In genomic region chr9:134820901-134821300, GRCh38 we compare ENCODE assay signal across 19 cellular contexts. TPM values are rescaled to one million over a fixed set of nuclear protein-coding genes. Genes with fewer than 3 reads are reported as not detected.
A peak's percentile ranks its signal among the peaks of the same experiment; 100 is the strongest.
DNase-seq lines count a peak whose midpoint lies in the region; ATAC-seq and TF ChIP-seq lines count a peak whose summit lies in the region.
"Had no signal": no experiment of that assay in that cellular context is flagged by ENCODE, and none has a peak within 500 bp of the region (broad histone marks: within the 10 kb centered on the region; RNA-seq: fewer than 3 reads in every experiment).

No MANE protein-coding gene starts in this region.

- no peaks in the 10 kb centered on the region for H3K27me3 Mint-ChIP-seq in mesothelial cell of epicardium (ENCODE audit: low read depth)
- H3K27me3 Mint-ChIP-seq in activated T-helper 1 cell treated with anti-CD3 and anti-CD28 coated beads, Interleukin-12 subunit alpha, Interleukin-12 subunit beta, Interleukin-2, Interleukin-4 antibody, amounts not matched to agents 30 ng/mL and 10 ng/mL and 1 ng/mL, durations not matched to agents 14 hours and 24 hours and 36 hours (ENCODE audit: insufficient read depth): no peaks in the 10 kb centered on the region
- H3K27me3 Mint-ChIP-seq: CD4-positive, CD25-positive, alpha-beta regulatory T cell; IgD-negative memory B cell had no signal

- H3K4me3 ChIP-seq in BLaER1: no peak overlapping the region
- no peak overlapping the region for H3K4me3 ChIP-seq in IMR-90 (ENCODE audit: insufficient read depth, low read depth, low read length)
- H3K4me3 ChIP-seq in smooth muscle cell: no peak overlapping the region
- H3K4me3 ChIP-seq in MM.1S (ENCODE audit: low read length): no peak overlapping the region
- H3K4me3 ChIP-seq: GM23248 had no signal

- peaks cover 35% of the 10 kb centered on the region for H3K79me2 ChIP-seq in smooth muscle cell (ENCODE audit: low read depth)
- no peaks in the 10 kb centered on the region for H3K79me2 ChIP-seq in MM.1S (ENCODE audit: low read length)

- CTCF ChIA-PET in IMR-90 (lab: Yijun Ruan, JAX): no interaction called here

- peaks cover 18% of the 10 kb centered on the region for H3K9me1 ChIP-seq in IMR-90 (ENCODE audit: insufficient read depth, low read length)

- H3K36me3 ChIP-seq in BLaER1: peaks cover 97% of the 10 kb centered on the region
- peaks cover 97% of the 10 kb centered on the region for H3K36me3 ChIP-seq in IMR-90 (ENCODE audit: control insufficient read depth, insufficient read depth, low read length)
- peaks cover 4% of the 10 kb centered on the region for H3K36me3 ChIP-seq in smooth muscle cell (ENCODE audit: low read depth)
- no peaks in the 10 kb centered on the region for H3K36me3 ChIP-seq in MM.1S (replicated peaks; ENCODE audit: insufficient read depth, low read length)

- WGBS in IMR-90 (ENCODE audit: extremely low coverage in 2 of 2, insufficient read length in 1 of 2), 2 experiments: no CpG with 5 or more reads among the region's 13 CpGs
- 96% methylated on average over 13 of the region's 13 CpGs for WGBS in smooth muscle cell (ENCODE audit: low lambda C conversion rate)

- H2AFZ ChIP-seq in IMR-90 (replicated peaks; ENCODE audit: low read length, poor library complexity) (no peak overlapping the region), smooth muscle cell (ENCODE audit: low read depth) (no peak overlapping the region), MM.1S (ENCODE audit: low read length) (no peak overlapping the region)
- H2AFZ ChIP-seq: GM23248 had no signal

- H3K14ac ChIP-seq in IMR-90 (replicated peaks; ENCODE audit: low read depth, low read length): no peak overlapping the region

- H3F3A ChIP-seq in smooth muscle cell (ENCODE audit: low read depth) (peaks cover 88% of the 10 kb centered on the region), MM.1S (ENCODE audit: insufficient read depth, low read length) (no peaks in the 10 kb centered on the region)

- no peak overlapping the region for H3K56ac ChIP-seq in IMR-90 (ENCODE audit: extremely low read depth, insufficient read depth, low read length)

- TF ChIP-seq CTCF in IMR-90 (conservative IDR thresholded peaks at IDR 0.05; ENCODE audit: low read depth, low read length): no peak
- TF ChIP-seq CTCF in mesothelial cell of epicardium (IDR thresholded peaks at IDR 0.05; ENCODE audit: unreplicated experiment): no peak
- no peak for TF ChIP-seq CTCF in smooth muscle cell (IDR thresholded peaks at IDR 0.05; ENCODE audit: borderline replicate concordance, insufficient read depth, poor library complexity, severe bottlenecking)
- TF ChIP-seq CTCF in MM.1S (IDR thresholded peaks at IDR 0.05; ENCODE audit: low read length): no peak

- peaks cover 33% of the 10 kb centered on the region for H3K36me3 Mint-ChIP-seq in mesothelial cell of epicardium
- no peaks in the 10 kb centered on the region for H3K36me3 Mint-ChIP-seq in activated T-helper 1 cell treated with anti-CD3 and anti-CD28 coated beads, Interleukin-12 subunit alpha, Interleukin-12 subunit beta, Interleukin-2, Interleukin-4 antibody, amounts not matched to agents 30 ng/mL and 10 ng/mL and 1 ng/mL, durations not matched to agents 14 hours and 24 hours and 36 hours (ENCODE audit: low read depth)
- H3K36me3 Mint-ChIP-seq: CD4-positive, CD25-positive, alpha-beta regulatory T cell; CD8-positive, alpha-beta memory T cell; IgD-negative memory B cell had no signal

- H3K9ac ChIP-seq in BLaER1 (no peak overlapping the region), IMR-90 (ENCODE audit: low read depth, low read length) (no peak overlapping the region), smooth muscle cell (ENCODE audit: low read depth) (no peak overlapping the region), MM.1S (ENCODE audit: low read length) (no peak overlapping the region)
- H3K9ac ChIP-seq: GM23248 had no signal

- in situ Hi-C loops in IMR-90 (cut with MboI; ENCODE audit: low sequenced_read_pairs): no loop called here

- H2BK15ac ChIP-seq in IMR-90 (ENCODE audit: low read depth, low read length): no peak overlapping the region

- no peaks in the 10 kb centered on the region for H3K9me2 ChIP-seq in MM.1S (replicated peaks; ENCODE audit: insufficient read depth, low read length)

- H3K18ac ChIP-seq in IMR-90 (ENCODE audit: low read depth, low read length): no peak overlapping the region

- peaks cover 4 to 86% of the 10 kb centered on the region in 2 experiments for H3K79me1 ChIP-seq in IMR-90 (ENCODE audit: low read depth in 1 of 2, low read length in 2 of 2)

- dilution Hi-C loops in IMR-90 (cut with HindIII; ENCODE audit: low sequenced_read_pairs, unreplicated experiment): no loop called here

- H3K27ac ChIP-seq in BLaER1 (no peak overlapping the region), IMR-90 (ENCODE audit: insufficient read depth, low read length) (peak overlapping the region; percentile 46; the same call in 1 of the 2 replicates), smooth muscle cell (ENCODE audit: low read depth) (peak overlapping the region; percentile 43), MM.1S (ENCODE audit: low read length) (no peak overlapping the region)
- H3K27ac ChIP-seq: GM23248, HL-60 had no signal

- DNase-seq in IMR-90 (no peak), mesothelial cell of epicardium (ENCODE audit: low spot score in 2 of 2, unreplicated experiment in 2 of 2) (no peak), smooth muscle cell (lab: John Stamatoyannopoulos, UW; ENCODE audit: unreplicated experiment) (no peak), MM.1S (no peak), NCI-H526 treated with DMSO at 0.1 percent for 48 hours (lab: John Stamatoyannopoulos, UW) (no peak)
- DNase-seq in activated T-helper 1 cell treated with anti-CD3 and anti-CD28 coated beads, Interleukin-12 subunit alpha, Interleukin-12 subunit beta, Interleukin-2, Interleukin-4 antibody, amounts not matched to agents 30 ng/mL and 10 ng/mL and 1 ng/mL, durations not matched to agents 14 hours and 24 hours and 36 hours (ENCODE audit: low spot score): no peak
- DNase-seq: 8988T; C1 segment of cervical spinal cord; Caco-2; CD4-positive, CD25-positive, alpha-beta regulatory T cell; CD8-positive, alpha-beta memory T cell; GM23248; HCEC 1CT had no signal

- peak overlapping the region; percentile 13; the same call in 1 of the 2 replicates for H4K5ac ChIP-seq in IMR-90 (ENCODE audit: low read depth, low read length)

- no peak overlapping the region for H3K4me3 Mint-ChIP-seq in mesothelial cell of epicardium
- H3K4me3 Mint-ChIP-seq in activated T-helper 1 cell treated with anti-CD3 and anti-CD28 coated beads, Interleukin-12 subunit alpha, Interleukin-12 subunit beta, Interleukin-2, Interleukin-4 antibody, amounts not matched to agents 30 ng/mL and 10 ng/mL and 1 ng/mL, durations not matched to agents 14 hours and 24 hours and 36 hours: no peak overlapping the region
- H3K4me3 Mint-ChIP-seq: CD4-positive, CD25-positive, alpha-beta regulatory T cell; CD8-positive, alpha-beta memory T cell; IgD-negative memory B cell had no signal

- H3K23ac ChIP-seq in IMR-90 (ENCODE audit: low read depth, low read length): no peak overlapping the region

- H3K27ac Mint-ChIP-seq in mesothelial cell of epicardium: peak overlapping the region; percentile 39
- H3K27ac Mint-ChIP-seq in activated T-helper 1 cell treated with anti-CD3 and anti-CD28 coated beads, Interleukin-12 subunit alpha, Interleukin-12 subunit beta, Interleukin-2, Interleukin-4 antibody, amounts not matched to agents 30 ng/mL and 10 ng/mL and 1 ng/mL, durations not matched to agents 14 hours and 24 hours and 36 hours: no peak overlapping the region
- H3K27ac Mint-ChIP-seq: CD4-positive, CD25-positive, alpha-beta regulatory T cell; CD8-positive, alpha-beta memory T cell; IgD-negative memory B cell had no signal

- H4K91ac ChIP-seq in IMR-90 (ENCODE audit: insufficient read depth, low read depth, low read length): no peak overlapping the region

- intact Hi-C loops in IMR-90 (cut with micrococcal nuclease): no loop called here
- intact Hi-C loops in activated T-helper 1 cell treated with anti-CD3 and anti-CD28 coated beads, Interleukin-12 subunit alpha, Interleukin-12 subunit beta, Interleukin-2, Interleukin-4 antibody, amounts not matched to agents 30 ng/mL and 10 ng/mL and 1 ng/mL, durations not matched to agents 14 hours and 24 hours and 36 hours (cut with micrococcal nuclease): no loop called here

- no TSS peak for BruUV-seq in IMR-90 (replicated peaks; lab: Mats Ljungman, UMichigan)

- POLR2A ChIA-PET in IMR-90 (lab: Charles Lee; ENCODE audit: unreplicated experiment): no interaction called here

- H3K9me3 Mint-ChIP-seq in mesothelial cell of epicardium: no peaks in the 10 kb centered on the region
- H3K9me3 Mint-ChIP-seq in activated T-helper 1 cell treated with anti-CD3 and anti-CD28 coated beads, Interleukin-12 subunit alpha, Interleukin-12 subunit beta, Interleukin-2, Interleukin-4 antibody, amounts not matched to agents 30 ng/mL and 10 ng/mL and 1 ng/mL, durations not matched to agents 14 hours and 24 hours and 36 hours: no peaks in the 10 kb centered on the region
- H3K9me3 Mint-ChIP-seq: CD8-positive, alpha-beta memory T cell; IgD-negative memory B cell had no signal

- no peak overlapping the region for H2BK20ac ChIP-seq in IMR-90 (ENCODE audit: low read depth, low read length)

- H4K20me1 ChIP-seq in BLaER1 (peaks cover 48% of the 10 kb centered on the region; the same call in 1 of the 2 replicates), IMR-90 (ENCODE audit: insufficient read depth, low read length) (peaks cover 13% of the 10 kb centered on the region), smooth muscle cell (ENCODE audit: low read depth) (peaks cover 100% of the 10 kb centered on the region), MM.1S (ENCODE audit: insufficient read depth, low read length) (no peaks in the 10 kb centered on the region)

- no peak overlapping the region; the same call in 1 of the 2 replicates for H3K4ac ChIP-seq in IMR-90 (ENCODE audit: low read depth, low read length)

- no peaks in the 10 kb centered on the region for H3K4me1 Mint-ChIP-seq in mesothelial cell of epicardium
- H3K4me1 Mint-ChIP-seq in activated T-helper 1 cell treated with anti-CD3 and anti-CD28 coated beads, Interleukin-12 subunit alpha, Interleukin-12 subunit beta, Interleukin-2, Interleukin-4 antibody, amounts not matched to agents 30 ng/mL and 10 ng/mL and 1 ng/mL, durations not matched to agents 14 hours and 24 hours and 36 hours (ENCODE audit: low read depth): no peaks in the 10 kb centered on the region
- H3K4me1 Mint-ChIP-seq: CD4-positive, CD25-positive, alpha-beta regulatory T cell; CD8-positive, alpha-beta memory T cell had no signal

- no peak overlapping the region for H2BK120ac ChIP-seq in IMR-90 (ENCODE audit: low read depth, low read length)

- H3K9me3 ChIP-seq in BLaER1: no peaks in the 10 kb centered on the region
- no peaks in the 10 kb centered on the region for H3K9me3 ChIP-seq in IMR-90 (ENCODE audit: control insufficient read depth, insufficient read depth, low read length)
- no peaks in the 10 kb centered on the region for H3K9me3 ChIP-seq in smooth muscle cell (replicated peaks; ENCODE audit: low read depth)
- H3K9me3 ChIP-seq in MM.1S (replicated peaks; ENCODE audit: insufficient read depth, low read length): no peaks in the 10 kb centered on the region
- H3K9me3 ChIP-seq: Caco-2 had no signal

- ATAC-seq in IMR-90 (ENCODE audit: low read depth): no peak

- no peak overlapping the region for H2AK9ac ChIP-seq in IMR-90 (replicated peaks; ENCODE audit: low read depth, low read length, poor library complexity)

- H3K4me1 ChIP-seq in BLaER1 (peaks cover 30% of the 10 kb centered on the region), IMR-90 (ENCODE audit: control insufficient read depth, insufficient read depth, low read length) (no peaks in the 10 kb centered on the region), smooth muscle cell (ENCODE audit: low read depth) (no peaks in the 10 kb centered on the region), MM.1S (ENCODE audit: low read length) (no peaks in the 10 kb centered on the region)
- H3K4me1 ChIP-seq: Caco-2 had no signal

- no peak overlapping the region for H4K8ac ChIP-seq in IMR-90 (ENCODE audit: low read depth in 2 of 2, low read length in 2 of 2)

- peak overlapping the region; percentile 55 for H2BK5ac ChIP-seq in IMR-90 (ENCODE audit: low read depth, low read length, poor library complexity, severe bottlenecking)

- no peak for TF ChIP-seq POLR2A in IMR-90 (IDR thresholded peaks at IDR 0.05; ENCODE audit: low read depth, low read length)

- no peaks in the 10 kb centered on the region for H3K27me3 ChIP-seq in BLaER1
- H3K27me3 ChIP-seq in IMR-90 (ENCODE audit: control insufficient read depth, insufficient read depth, low read length): no peaks in the 10 kb centered on the region
- no peaks in the 10 kb centered on the region for H3K27me3 ChIP-seq in smooth muscle cell (ENCODE audit: low read depth)
- peaks cover 99% of the 10 kb centered on the region for H3K27me3 ChIP-seq in MM.1S (replicated peaks; ENCODE audit: insufficient read depth, low read length)

- no peak for TF ChIP-seq RAD21 in IMR-90 (IDR thresholded peaks at IDR 0.05; ENCODE audit: low read length)

- peak overlapping the region; percentile 52; the same call in 1 of the 2 replicates for H2AK5ac ChIP-seq in IMR-90 (ENCODE audit: low read depth, low read length)

- H3K4me2 ChIP-seq in BLaER1 (peak overlapping the region; percentile 57; the same call in 1 of the 2 replicates), IMR-90 (ENCODE audit: low read depth, low read length) (no peak overlapping the region), smooth muscle cell (no peak overlapping the region), MM.1S (ENCODE audit: low read depth, low read length) (no peak overlapping the region)

RNA-seq across cellular contexts. Expression of gene FCN2, which starts 59.7 kb away (rescaled TPM):
- not detected in 2 replicates for total RNA-seq in IMR-90 (2012; rRNA removed)
- polyA plus RNA-seq in IMR-90 (2012; rRNA removed): not detected in 2 replicates
- polyA plus RNA-seq in IMR-90 (2012; cell fraction: cytosol; rRNA removed): not detected in 2 replicates
- polyA plus RNA-seq in IMR-90 (2012; cell fraction: nucleus; rRNA removed; ENCODE audit: low replicate concordance): not detected in 2 replicates
- not detected in 3 replicates for total RNA-seq in mesothelial cell of epicardium
- total RNA-seq in smooth muscle cell: not detected in 2 replicates
- polyA plus RNA-seq in smooth muscle cell: not detected in 2 replicates
- not detected in 2 replicates for total RNA-seq in activated T-helper 1 cell treated with anti-CD3 and anti-CD28 coated beads, Interleukin-12 subunit alpha, Interleukin-12 subunit beta, Interleukin-2, Interleukin-4 antibody, amounts not matched to agents 30 ng/mL and 10 ng/mL and 1 ng/mL, durations not matched to agents 14 hours and 24 hours and 36 hours
- total RNA-seq: A673; Caco-2; CD4-positive, CD25-positive, alpha-beta regulatory T cell; CD8-positive, alpha-beta memory T cell; GM23248; H4 had no signal
- polyA plus RNA-seq: AG04450; CD4-positive, CD25-positive, alpha-beta regulatory T cell; CD8-positive, alpha-beta memory T cell; GM23248; IgD-negative memory B cell had no signal

Comparison
In these comparisons a context has a peak if more than half of its experiments do, and no peak if none do; other contexts are left out.
1. H3K27ac ChIP-seq: peak in IMR-90 (single experiment) and smooth muscle cell (single experiment); none in BLaER1 (single experiment) and MM.1S (single experiment).